In the genomic region with DNA sequence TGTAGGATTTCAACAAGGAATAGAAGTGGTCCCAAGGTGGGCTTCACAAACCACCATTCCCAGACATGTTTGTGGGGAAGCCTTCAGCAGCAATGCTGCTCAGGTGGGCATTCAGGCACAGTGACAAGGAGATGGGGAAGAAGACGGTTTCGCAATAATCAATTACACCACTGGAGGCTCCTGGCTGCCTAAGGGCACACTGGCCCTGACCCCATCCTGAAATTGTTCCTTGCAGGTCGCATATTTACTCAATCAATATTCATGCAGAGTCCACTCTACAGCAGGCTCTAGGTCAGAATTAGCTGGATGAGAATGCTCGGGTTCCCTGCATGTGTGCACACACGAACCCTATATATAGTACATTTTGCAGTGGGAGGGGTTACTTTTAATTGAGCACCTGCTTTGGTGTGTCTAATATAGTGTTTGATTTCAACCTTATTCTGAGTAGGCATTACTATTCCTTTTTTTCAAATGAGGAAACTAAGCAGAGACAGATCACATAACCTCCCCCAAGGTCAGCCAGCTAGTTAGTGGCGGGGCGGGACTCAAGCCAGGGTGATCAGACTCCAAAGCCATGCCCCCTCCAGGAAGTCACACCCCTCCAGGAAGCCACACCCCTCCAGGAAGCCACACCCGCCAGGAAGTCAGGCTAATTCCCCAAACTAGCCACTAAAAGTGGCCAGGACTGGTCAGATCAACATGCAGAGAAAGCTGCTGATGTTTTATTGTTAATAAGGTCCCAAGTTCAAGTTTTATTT, we compare ENCODE assay signal across 8 cellular contexts.
A peak's percentile ranks its signal among the peaks of the same experiment; 100 is the strongest.
DNase-seq lines count a peak whose midpoint lies in the region; ATAC-seq, FAIRE-seq and TF ChIP-seq lines count a peak whose summit lies in the region.

No MANE protein-coding gene starts in this region.

- WGBS in endodermal cell (ENCODE audit: insufficient coverage in 1 of 2, insufficient read length in 1 of 2), 2 experiments: 93 to 100% methylated on average over 1 to 8 of the region's 8 CpGs

- peak overlapping the region; percentile 82; the same call in 1 of the 2 replicates for H3K27ac Mint-ChIP-seq in HFFc6
- no peak overlapping the region for H3K27ac Mint-ChIP-seq in endodermal cell
- peak overlapping the region in 1 of 2 donors; percentile 78 for H3K27ac Mint-ChIP-seq in natural killer cell treated with Interleukin-12 subunit alpha and Interleukin-12 subunit beta and Interleukin-15 and Interleukin-18, amount 100 ng/mL, for 72 hours

- H3K4me1 ChIP-seq in endodermal cell (ENCODE audit: control insufficient read depth, insufficient read depth, low read length): no peaks in the 10 kb centered on the region

- H3K27me3 Mint-ChIP-seq in HFFc6 (ENCODE audit: insufficient read depth) (no peaks in the 10 kb centered on the region; the same call in 1 of the 2 replicates), endodermal cell (ENCODE audit: insufficient read depth) (no peaks in the 10 kb centered on the region)
- H3K27me3 Mint-ChIP-seq in natural killer cell treated with Interleukin-12 subunit alpha and Interleukin-12 subunit beta and Interleukin-15 and Interleukin-18, amount 100 ng/mL, for 72 hours: no peaks in the 10 kb centered on the region

- H3K4me1 Mint-ChIP-seq in HFFc6 (ENCODE audit: low read depth): peaks cover 44% of the 10 kb centered on the region
- peaks cover 13% of the 10 kb centered on the region for H3K4me1 Mint-ChIP-seq in endodermal cell
- peaks cover 22 to 23% of the 10 kb centered on the region in 2 donors for H3K4me1 Mint-ChIP-seq in natural killer cell treated with Interleukin-12 subunit alpha and Interleukin-12 subunit beta and Interleukin-15 and Interleukin-18, amount 100 ng/mL, for 72 hours (ENCODE audit: low read depth in 2 of 2)

- H3K27me3 ChIP-seq in endodermal cell (ENCODE audit: control insufficient read depth, insufficient read depth, low read length, poor library complexity, severe bottlenecking): no peaks in the 10 kb centered on the region

- H3K27ac ChIP-seq in endodermal cell (ENCODE audit: low read depth, low read length): no peak overlapping the region

- TF ChIP-seq CTCF in HFFc6 (IDR thresholded peaks at IDR 0.05) (no peak), endodermal cell (conservative IDR thresholded peaks at IDR 0.05) (peak; percentile 40)

- no peak for FAIRE-seq in frontal cortex (lab: Jason Lieb, UNC)

- ATAC-seq in SK-N-SH treated with all-trans-retinoic acid at 6 μM for 48 hours: peak; percentile 63
- peak; percentile 89 to 96 for ATAC-seq in natural killer cell treated with Interleukin-12 subunit alpha and Interleukin-12 subunit beta and Interleukin-15 and Interleukin-18, amount 100 ng/mL, for 72 hours
- no peak for ATAC-seq in HG02970 (IDR thresholded peaks at IDR 0.05; ENCODE audit: low FRiP score, unreplicated experiment)

- no peak overlapping the region for H3K4me3 Mint-ChIP-seq in HFFc6
- no peak overlapping the region for H3K4me3 Mint-ChIP-seq in endodermal cell
- no peak overlapping the region for H3K4me3 Mint-ChIP-seq in natural killer cell treated with Interleukin-12 subunit alpha and Interleukin-12 subunit beta and Interleukin-15 and Interleukin-18, amount 100 ng/mL, for 72 hours

- DNase-seq in CD1c-positive myeloid dendritic cell (ENCODE audit: extremely low spot score): peak; percentile 84
- DNase-seq in HFFc6: peak; percentile 8
- peak; percentile 90 for DNase-seq in endodermal cell
- peak; percentile 79 for DNase-seq in natural killer cell treated with Interleukin-12 subunit alpha and Interleukin-12 subunit beta and Interleukin-15 and Interleukin-18, amount 100 ng/mL, for 72 hours (ENCODE audit: low spot score)
- DNase-seq in NCI-H1930 (lab: John Stamatoyannopoulos, UW): no peak
- no peak for DNase-seq in frontal cortex (ENCODE audit: low spot score in 2 of 2)

- no peaks in the 10 kb centered on the region for H3K36me3 ChIP-seq in endodermal cell (ENCODE audit: control insufficient read depth, insufficient read depth, low read length)

- H3K4me3 ChIP-seq in endodermal cell (ENCODE audit: low read length): no peak overlapping the region

- no peaks in the 10 kb centered on the region for H3K9me3 Mint-ChIP-seq in HFFc6
- H3K9me3 Mint-ChIP-seq in endodermal cell: no peaks in the 10 kb centered on the region
- H3K9me3 Mint-ChIP-seq in natural killer cell treated with Interleukin-12 subunit alpha and Interleukin-12 subunit beta and Interleukin-15 and Interleukin-18, amount 100 ng/mL, for 72 hours: no peaks in the 10 kb centered on the region

- peaks cover 16% of the 10 kb centered on the region for H3K36me3 Mint-ChIP-seq in HFFc6 (ENCODE audit: low read depth)
- peaks cover 4% of the 10 kb centered on the region for H3K36me3 Mint-ChIP-seq in endodermal cell (ENCODE audit: low read depth)
- H3K36me3 Mint-ChIP-seq in natural killer cell treated with Interleukin-12 subunit alpha and Interleukin-12 subunit beta and Interleukin-15 and Interleukin-18, amount 100 ng/mL, for 72 hours: no peaks in the 10 kb centered on the region

- H3K9me3 ChIP-seq in endodermal cell (ENCODE audit: control insufficient read depth, low read length): no peaks in the 10 kb centered on the region

- H3K9ac ChIP-seq in endodermal cell (ENCODE audit: extremely low read depth, low read length, poor library complexity, severe bottlenecking): no peak overlapping the region

TF ChIP-seq in SK-N-SH treated with all-trans-retinoic acid at 6 μM for 48 hours, 23 proteins besides CTCF, POLR2A, EP300 and RAD21:
- TF ChIP-seq TCF4 (CRISPR knock-in tag; IDR thresholded peaks at IDR 0.05; ENCODE audit: borderline replicate concordance) (no peak), ISL1 (CRISPR knock-in tag; IDR thresholded peaks at IDR 0.05) (no peak), RARB (CRISPR knock-in tag; IDR thresholded peaks at IDR 0.05) (no peak), ZFP30 (CRISPR knock-in tag; IDR thresholded peaks at IDR 0.05) (no peak), ARNTL (CRISPR knock-in tag; IDR thresholded peaks at IDR 0.05; ENCODE audit: borderline replicate concordance, low read depth) (no peak), ZC3H10 (CRISPR knock-in tag; IDR thresholded peaks at IDR 0.05) (no peak), PPARA (CRISPR knock-in tag; IDR thresholded peaks at IDR 0.05; ENCODE audit: borderline replicate concordance) (no peak), ZFP3 (CRISPR knock-in tag; IDR thresholded peaks at IDR 0.05) (no peak), TOX (CRISPR knock-in tag; IDR thresholded peaks at IDR 0.05; ENCODE audit: borderline replicate concordance) (no peak)
- TF ChIP-seq, protein P1, sequence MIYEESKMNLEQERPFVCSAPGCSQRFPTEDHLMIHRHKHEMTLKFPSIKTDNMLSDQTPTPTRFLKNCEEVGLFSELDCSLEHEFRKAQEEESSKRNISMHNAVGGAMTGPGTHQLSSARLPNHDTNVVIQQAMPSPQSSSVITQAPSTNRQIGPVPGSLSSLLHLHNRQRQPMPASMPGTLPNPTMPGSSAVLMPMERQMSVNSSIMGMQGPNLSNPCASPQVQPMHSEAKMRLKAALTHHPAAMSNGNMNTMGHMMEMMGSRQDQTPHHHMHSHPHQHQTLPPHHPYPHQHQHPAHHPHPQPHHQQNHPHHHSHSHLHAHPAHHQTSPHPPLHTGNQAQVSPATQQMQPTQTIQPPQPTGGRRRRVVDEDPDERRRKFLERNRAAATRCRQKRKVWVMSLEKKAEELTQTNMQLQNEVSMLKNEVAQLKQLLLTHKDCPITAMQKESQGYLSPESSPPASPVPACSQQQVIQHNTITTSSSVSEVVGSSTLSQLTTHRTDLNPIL (CRISPR knock-in tag; IDR thresholded peaks at IDR 0.05; ENCODE audit: low read depth): no peak
- TF ChIP-seq, protein P2, sequence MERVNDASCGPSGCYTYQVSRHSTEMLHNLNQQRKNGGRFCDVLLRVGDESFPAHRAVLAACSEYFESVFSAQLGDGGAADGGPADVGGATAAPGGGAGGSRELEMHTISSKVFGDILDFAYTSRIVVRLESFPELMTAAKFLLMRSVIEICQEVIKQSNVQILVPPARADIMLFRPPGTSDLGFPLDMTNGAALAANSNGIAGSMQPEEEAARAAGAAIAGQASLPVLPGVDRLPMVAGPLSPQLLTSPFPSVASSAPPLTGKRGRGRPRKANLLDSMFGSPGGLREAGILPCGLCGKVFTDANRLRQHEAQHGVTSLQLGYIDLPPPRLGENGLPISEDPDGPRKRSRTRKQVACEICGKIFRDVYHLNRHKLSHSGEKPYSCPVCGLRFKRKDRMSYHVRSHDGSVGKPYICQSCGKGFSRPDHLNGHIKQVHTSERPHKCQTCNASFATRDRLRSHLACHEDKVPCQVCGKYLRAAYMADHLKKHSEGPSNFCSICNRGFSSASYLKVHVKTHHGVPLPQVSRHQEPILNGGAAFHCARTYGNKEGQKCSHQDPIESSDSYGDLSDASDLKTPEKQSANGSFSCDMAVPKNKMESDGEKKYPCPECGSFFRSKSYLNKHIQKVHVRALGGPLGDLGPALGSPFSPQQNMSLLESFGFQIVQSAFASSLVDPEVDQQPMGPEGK (CRISPR knock-in tag; IDR thresholded peaks at IDR 0.05; ENCODE audit: borderline replicate concordance): no peak
- TF ChIP-seq, protein P3, sequence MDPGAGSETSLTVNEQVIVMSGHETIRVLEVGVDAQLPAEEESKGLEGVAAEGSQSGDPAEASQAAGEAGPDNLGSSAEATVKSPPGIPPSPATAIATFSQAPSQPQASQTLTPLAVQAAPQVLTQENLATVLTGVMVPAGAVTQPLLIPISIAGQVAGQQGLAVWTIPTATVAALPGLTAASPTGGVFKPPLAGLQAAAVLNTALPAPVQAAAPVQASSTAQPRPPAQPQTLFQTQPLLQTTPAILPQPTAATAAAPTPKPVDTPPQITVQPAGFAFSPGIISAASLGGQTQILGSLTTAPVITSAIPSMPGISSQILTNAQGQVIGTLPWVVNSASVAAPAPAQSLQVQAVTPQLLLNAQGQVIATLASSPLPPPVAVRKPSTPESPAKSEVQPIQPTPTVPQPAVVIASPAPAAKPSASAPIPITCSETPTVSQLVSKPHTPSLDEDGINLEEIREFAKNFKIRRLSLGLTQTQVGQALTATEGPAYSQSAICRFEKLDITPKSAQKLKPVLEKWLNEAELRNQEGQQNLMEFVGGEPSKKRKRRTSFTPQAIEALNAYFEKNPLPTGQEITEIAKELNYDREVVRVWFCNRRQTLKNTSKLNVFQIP (CRISPR knock-in tag; IDR thresholded peaks at IDR 0.05; ENCODE audit: borderline replicate concordance, low read depth): no peak

Comparison
In these comparisons a context has a peak if more than half of its experiments do, and no peak if none do; other contexts are left out.
1. DNase-seq: peak in CD1c-positive myeloid dendritic cell (single experiment), HFFc6 (single experiment), endodermal cell (single experiment) and natural killer cell treated with Interleukin-12 subunit alpha and Interleukin-12 subunit beta and Interleukin-15 and Interleukin-18, amount 100 ng/mL, for 72 hours (single experiment); none in NCI-H1930 (0 of 2) and frontal cortex (0 of 2).